20 cellular contexts compared by ENCODE assay signal in the genomic region with DNA sequence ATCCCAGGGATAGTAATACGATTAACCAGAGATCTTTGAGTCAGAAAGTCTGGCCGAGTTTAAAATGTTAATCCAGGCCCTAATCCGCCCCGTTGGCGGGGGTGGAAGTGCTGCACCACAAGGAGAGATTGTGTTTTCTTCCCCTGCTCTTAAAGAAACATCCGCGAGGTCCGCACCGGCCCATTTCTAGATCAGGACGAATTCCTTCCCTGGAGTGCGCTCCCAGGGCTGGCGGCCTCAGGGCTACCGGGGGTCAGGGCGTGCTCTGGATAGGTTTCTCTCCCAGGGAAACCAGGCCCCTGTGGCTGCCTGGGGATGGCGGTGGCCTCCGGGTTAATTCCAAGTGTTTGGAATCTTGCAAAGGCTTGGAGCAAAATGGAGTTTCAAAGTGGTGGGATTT. TPM values are rescaled to one million over a fixed set of nuclear protein-coding genes. Genes with fewer than 3 reads are reported as not detected.
DNase-seq lines count a peak whose midpoint lies in the region; ATAC-seq, FAIRE-seq and TF ChIP-seq lines count a peak whose summit lies in the region.
"Had no signal": no experiment of that assay in that cellular context is flagged by ENCODE, and none has a peak within 500 bp of the region (broad histone marks: within the 10 kb centered on the region; RNA-seq: fewer than 3 reads in every experiment).

No MANE protein-coding gene starts in this region.

- H3K27me3 Mint-ChIP-seq in activated naive CD8-positive, alpha-beta T cell, result peaks cover 49% of the 10 kb centered on the region
- H3K27me3 Mint-ChIP-seq in activated naive CD8-positive, alpha-beta T cell treated with anti-CD3 and anti-CD28 coated beads for 36 hours, result peaks cover 96% of the 10 kb centered on the region
- H3K27me3 Mint-ChIP-seq in WTC11 (ENCODE audit: low read depth), result peaks cover 99% of the 10 kb centered on the region

- no peaks in the 10 kb centered on the region for H3K9me3 ChIP-seq in smooth muscle cell (replicated peaks; ENCODE audit: low read depth)
- H3K9me3 ChIP-seq: sigmoid colon, suprapubic skin had no signal

- peaks cover 7% of the 10 kb centered on the region for H3F3A ChIP-seq in smooth muscle cell (ENCODE audit: low read depth)

- H3K4me3 Mint-ChIP-seq in activated naive CD8-positive, alpha-beta T cell, result peak overlapping the region; percentile 84
- no peak overlapping the region for H3K4me3 Mint-ChIP-seq in activated naive CD8-positive, alpha-beta T cell treated with anti-CD3 and anti-CD28 coated beads for 36 hours
- peak overlapping the region; percentile 71 for H3K4me3 Mint-ChIP-seq in WTC11

- H3K4me2 ChIP-seq in smooth muscle cell, result peak overlapping the region; percentile 96

- DNase-seq in activated naive CD8-positive, alpha-beta T cell treated with anti-CD3 and anti-CD28 coated beads for 36 hours, result no peak
- DNase-seq in WTC11 (ENCODE audit: low spot score), result no peak
- DNase-seq in islet precursor cell, result peak; percentile 70
- DNase-seq in smooth muscle cell (lab: John Stamatoyannopoulos, UW; ENCODE audit: unreplicated experiment), result no peak
- no peak for DNase-seq in foreskin fibroblast
- no peak for DNase-seq in H54 (ENCODE audit: insufficient read length, low spot score)
- DNase-seq: activated CD4-positive, alpha-beta T cell treated with anti-CD3 and anti-CD28 coated beads for 1 hour; Calu3; H9; NCI-H187; NCI-H510A treated with DMSO at 0.1 percent for 48 hours; sigmoid colon; stimulated activated CD4-positive, alpha-beta T cell treated with anti-CD3 and anti-CD28 coated beads, Interleukin-2, amount 100 ng/mL, for 24 hours had no signal

- POLR2A ChIA-PET in WTC11 (lab: Charles Lee), result no interaction called here

- H3K79me2 ChIP-seq in smooth muscle cell (ENCODE audit: low read depth), result no peaks in the 10 kb centered on the region

- ATAC-seq in WTC11, result peak; percentile 10
- no peak for ATAC-seq in GM18511 (IDR thresholded peaks at IDR 0.05; ENCODE audit: unreplicated experiment)

- H3K27ac Mint-ChIP-seq in activated naive CD8-positive, alpha-beta T cell, result no peak overlapping the region
- H3K27ac Mint-ChIP-seq in activated naive CD8-positive, alpha-beta T cell treated with anti-CD3 and anti-CD28 coated beads for 36 hours, result no peak overlapping the region
- no peak overlapping the region for H3K27ac Mint-ChIP-seq in WTC11
- H3K27ac Mint-ChIP-seq: H9 had no signal

- H3K4me1 Mint-ChIP-seq in activated naive CD8-positive, alpha-beta T cell (ENCODE audit: low read depth), result peaks cover 9% of the 10 kb centered on the region
- peaks cover 13% of the 10 kb centered on the region for H3K4me1 Mint-ChIP-seq in activated naive CD8-positive, alpha-beta T cell treated with anti-CD3 and anti-CD28 coated beads for 36 hours
- H3K4me1 Mint-ChIP-seq in WTC11, result peaks cover 35% of the 10 kb centered on the region

- FAIRE-seq in H54 (lab: Jason Lieb, UNC), result no peak

- no peaks in the 10 kb centered on the region for H4K20me1 ChIP-seq in smooth muscle cell (ENCODE audit: low read depth)

- peaks cover 31% of the 10 kb centered on the region for H3K4me1 ChIP-seq in smooth muscle cell (ENCODE audit: low read depth)

- H3K9ac ChIP-seq in smooth muscle cell (ENCODE audit: low read depth), result no peak overlapping the region

- WGBS in smooth muscle cell (ENCODE audit: low lambda C conversion rate), result 4% methylated on average over 16 of the region's 16 CpGs

- TF ChIP-seq POLR2A in H54 (IDR thresholded peaks at IDR 0.05; ENCODE audit: low read depth, low read length), result no peak

- peak overlapping the region; percentile 75 for H3K27ac ChIP-seq in smooth muscle cell (ENCODE audit: low read depth)
- H3K27ac ChIP-seq: sigmoid colon, suprapubic skin had no signal

- peaks cover 95% of the 10 kb centered on the region for H3K27me3 ChIP-seq in smooth muscle cell (ENCODE audit: low read depth)

- no peaks in the 10 kb centered on the region for H3K36me3 ChIP-seq in smooth muscle cell (ENCODE audit: low read depth)
- H3K36me3 ChIP-seq: sigmoid colon, suprapubic skin had no signal

- CTCF ChIA-PET in WTC11 (lab: Charles Lee), result interaction anchor here (1.2 to 12.2 kb wide), 2 partner anchors 9 to 83 kb away, joined by 3 to 524 read pairs; no protein-coding TSS in a partner anchor

- H2AFZ ChIP-seq in smooth muscle cell (ENCODE audit: low read depth), result no peak overlapping the region

- no peak for TF ChIP-seq CTCF in WTC11 (IDR thresholded peaks at IDR 0.05)
- TF ChIP-seq CTCF in smooth muscle cell (IDR thresholded peaks at IDR 0.05; ENCODE audit: borderline replicate concordance, insufficient read depth, poor library complexity, severe bottlenecking), result no peak
- no peak for TF ChIP-seq CTCF in foreskin fibroblast (IDR thresholded peaks at IDR 0.05; ENCODE audit: low read depth, low read length)

- H3K4me3 ChIP-seq in smooth muscle cell (peak overlapping the region; percentile 62), foreskin fibroblast (ENCODE audit: low read depth in 1 of 2, low read length in 2 of 2) (no peak overlapping the region)

- no peaks in the 10 kb centered on the region for H3K36me3 Mint-ChIP-seq in activated naive CD8-positive, alpha-beta T cell
- H3K36me3 Mint-ChIP-seq in activated naive CD8-positive, alpha-beta T cell treated with anti-CD3 and anti-CD28 coated beads for 36 hours, result no peaks in the 10 kb centered on the region
- no peaks in the 10 kb centered on the region for H3K36me3 Mint-ChIP-seq in WTC11

- H3K9me3 Mint-ChIP-seq in activated naive CD8-positive, alpha-beta T cell (ENCODE audit: low read depth), result no peaks in the 10 kb centered on the region
- H3K9me3 Mint-ChIP-seq in activated naive CD8-positive, alpha-beta T cell treated with anti-CD3 and anti-CD28 coated beads for 36 hours, result no peaks in the 10 kb centered on the region
- no peaks in the 10 kb centered on the region for H3K9me3 Mint-ChIP-seq in WTC11

TF ChIP-seq in WTC11, 78 proteins besides CTCF, POLR2A, EP300 and RAD21:
- TF ChIP-seq ZMAT4 (CRISPR knock-in tag; IDR thresholded peaks at IDR 0.05) (no peak), IRF2 (CRISPR knock-in tag; IDR thresholded peaks at IDR 0.05; ENCODE audit: borderline replicate concordance, low read depth) (no peak), ZNF219 (CRISPR knock-in tag; IDR thresholded peaks at IDR 0.05; ENCODE audit: borderline replicate concordance) (no peak), NR3C1 (CRISPR knock-in tag; conservative IDR thresholded peaks at IDR 0.05; ENCODE audit: low read depth) (no peak), ZNF232 (CRISPR knock-in tag; IDR thresholded peaks at IDR 0.05) (no peak)

RNA-seq across cellular contexts. Expression of gene NEUROG1, which starts 9.4 kb away (rescaled TPM):
- not detected for total RNA-seq in activated naive CD8-positive, alpha-beta T cell treated with anti-CD3 and anti-CD28 coated beads for 36 hours
- total RNA-seq in WTC11 (2021), result 0.13 to 0.18 TPM in 2 of 3 replicates, not detected in the other
- not detected in 2 replicates for total RNA-seq in smooth muscle cell
- not detected in 2 replicates for polyA plus RNA-seq in smooth muscle cell
- total RNA-seq: Calu3, cardiac septum, H9, lower leg skin, OCI-LY7, sigmoid colon, suprapubic skin had no signal
- polyA plus RNA-seq: adipose tissue, sigmoid colon had no signal

RNA-seq across cellular contexts. Expression of gene CXCL14, which starts 33.7 kb away (rescaled TPM):
- total RNA-seq in activated naive CD8-positive, alpha-beta T cell treated with anti-CD3 and anti-CD28 coated beads for 36 hours, result not detected
- 0.64 to 0.87 TPM (median 0.87 TPM) in 3 replicates for total RNA-seq in WTC11 (2021)
- 589 and 667 TPM in 2 replicates for total RNA-seq in smooth muscle cell
- 1,209 and 1,397 TPM in 2 replicates for polyA plus RNA-seq in smooth muscle cell
- total RNA-seq: Calu3, OCI-LY7 had no signal

Comparison
In these comparisons a context has a peak if more than half of its experiments do, and no peak if none do; other contexts are left out.
1. RNA of gene CXCL14, which starts 33.7 kb away (total RNA-seq): 589 to 667 TPM in smooth muscle cell; 0.64 to 0.87 TPM in WTC11 and not detected in activated naive CD8-positive, alpha-beta T cell treated with anti-CD3 and anti-CD28 coated beads for 36 hours; every median in the first group is over 100 times any median in the second.